In the genomic region with DNA sequence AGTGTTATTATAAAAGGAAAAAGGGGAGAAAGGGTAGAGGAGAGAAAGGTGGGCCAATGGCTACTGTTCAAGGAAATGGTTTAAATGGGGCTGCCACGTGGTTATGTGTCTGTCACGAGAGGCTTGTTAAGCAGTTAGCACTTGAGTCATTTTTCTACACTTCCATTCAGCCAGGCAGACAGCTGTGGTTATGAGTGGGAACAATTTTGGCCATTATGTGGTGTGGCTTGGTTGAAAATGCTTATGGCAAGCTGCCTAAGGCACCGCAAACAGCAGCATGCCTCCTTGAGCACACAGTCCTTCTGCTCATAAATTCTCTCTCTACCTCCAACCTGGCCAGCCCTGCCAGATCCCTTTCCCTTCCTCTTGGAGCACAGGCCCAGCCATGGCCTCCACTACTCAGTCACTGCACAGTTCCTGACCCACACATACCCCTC, we compare ENCODE assay signal across 7 cellular contexts. TPM values are rescaled to one million over a fixed set of nuclear protein-coding genes. Genes with fewer than 3 reads are reported as not detected.
A peak's percentile ranks its signal among the peaks of the same experiment; 100 is the strongest.
DNase-seq lines count a peak whose midpoint lies in the region; ATAC-seq, FAIRE-seq and TF ChIP-seq lines count a peak whose summit lies in the region.

No MANE protein-coding gene starts in this region.

- no peaks in the 10 kb centered on the region for H3K27me3 ChIP-seq in neuronal stem cell (ENCODE audit: control insufficient read depth in 3 of 3, insufficient read depth in 3 of 3, low read depth in 1 of 3, low read length in 3 of 3)

- no peak overlapping the region for H2BK12ac ChIP-seq in neuronal stem cell (ENCODE audit: low read length)

- WGBS in neuronal stem cell (ENCODE audit: extremely low coverage in 2 of 2, insufficient read length in 2 of 2, insufficient replicate concordance in 1 of 2), 2 donors = no CpG with 5 or more reads among the region's 3 CpGs

- peak; percentile 32 for ATAC-seq in HG03571 (IDR thresholded peaks at IDR 0.05; ENCODE audit: unreplicated experiment)

- H3K9me3 Mint-ChIP-seq in CD14-positive monocyte = peaks cover 0 to 7% (median 2%) of the 10 kb centered on the region in 7 donors

- H3K27me3 Mint-ChIP-seq in CD14-positive monocyte (ENCODE audit: low read depth in 3 of 3) = no peaks in the 10 kb centered on the region

- H3K4me1 ChIP-seq in neuronal stem cell (ENCODE audit: control insufficient read depth in 2 of 2, insufficient read depth in 1 of 2, low read depth in 1 of 2, low read length in 2 of 2) = peaks cover 10 to 12% of the 10 kb centered on the region in 2 donors

- no peak overlapping the region for H2BK5ac ChIP-seq in neuronal stem cell (ENCODE audit: low read length)

- H3K27ac ChIP-seq in neuronal stem cell (replicated peaks; ENCODE audit: low read length) = no peak overlapping the region

- no peak overlapping the region for H2BK120ac ChIP-seq in neuronal stem cell (ENCODE audit: low read depth, low read length)

- no peak for TF ChIP-seq CTCF in GM12865 (IDR thresholded peaks at IDR 0.05; ENCODE audit: insufficient read depth, low read depth, low read length, missing control alignments)
- no peak for TF ChIP-seq CTCF in CD14-positive monocyte (IDR thresholded peaks at IDR 0.05)

- H3K79me1 ChIP-seq in neuronal stem cell (ENCODE audit: low read depth, low read length) = peaks cover 4% of the 10 kb centered on the region

- H3K36me3 Mint-ChIP-seq in CD14-positive monocyte = peaks cover 29 to 49% of the 10 kb centered on the region in 2 donors

- H4K8ac ChIP-seq in neuronal stem cell (ENCODE audit: low read depth, low read length) = no peak overlapping the region

- H3K27ac Mint-ChIP-seq in CD14-positive monocyte = peak overlapping the region in 1 of 7 donors; percentile 1

- no peak for FAIRE-seq in HTR-8/SVneo (lab: Jason Lieb, UNC)

- H3K9me3 ChIP-seq in neuronal stem cell (replicated peaks in 1 of 2; ENCODE audit: control insufficient read depth in 2 of 2, insufficient read depth in 1 of 2, low read depth in 1 of 2, low read length in 2 of 2) = peaks cover 0 to 5% of the 10 kb centered on the region in 2 donors

- H3K4me2 ChIP-seq in neuronal stem cell (ENCODE audit: insufficient read depth, low read length, poor library complexity, severe bottlenecking) = no peak overlapping the region

- DNase-seq in GM12865 (ENCODE audit: low read depth) (peak; percentile 90), neuronal stem cell (ENCODE audit: low spot score) (no peak), HTR-8/SVneo (ENCODE audit: insufficient read length, low spot score) (no peak), CD14-positive monocyte (ENCODE audit: low spot score) (no peak), SIG-M5 treated with dmso at 0.1 percent for 504 hours (lab: John Stamatoyannopoulos, UW; ENCODE audit: unreplicated experiment) (no peak)
- peak; percentile 38 to 54 for DNase-seq in activated CD4-positive, alpha-beta T cell treated with anti-CD3 and anti-CD28 coated beads, Interleukin-2, amount 50 U/mL, for 48 hours

- H3K4me1 Mint-ChIP-seq in CD14-positive monocyte = peaks cover 21% of the 10 kb centered on the region

- H3K9ac ChIP-seq in neuronal stem cell (ENCODE audit: low read depth, low read length, poor library complexity) = peak overlapping the region; percentile 1

- no peak overlapping the region for H3K23ac ChIP-seq in neuronal stem cell (ENCODE audit: low read depth, low read length, poor library complexity)

- H3K4me3 ChIP-seq in GM12865 (ENCODE audit: low read depth, low read length) (no peak overlapping the region), neuronal stem cell (ENCODE audit: low read length in 2 of 2) (no peak overlapping the region)

- no peak overlapping the region for H2AK5ac ChIP-seq in neuronal stem cell (ENCODE audit: low read depth, low read length)

- H3K36me3 ChIP-seq in neuronal stem cell (replicated peaks in 1 of 2; ENCODE audit: control insufficient read depth in 2 of 2, insufficient read depth in 2 of 2, low read length in 2 of 2) = peaks cover 17 to 58% of the 10 kb centered on the region in 2 donors

- no peak overlapping the region for H3K18ac ChIP-seq in neuronal stem cell (ENCODE audit: low read length)

- no peak overlapping the region for H3K14ac ChIP-seq in neuronal stem cell (ENCODE audit: low read length)

- H2AFZ ChIP-seq in neuronal stem cell (ENCODE audit: low read length) = no peak overlapping the region

- H2BK15ac ChIP-seq in neuronal stem cell (ENCODE audit: low read length) = no peak overlapping the region

- H3K4ac ChIP-seq in neuronal stem cell (ENCODE audit: low read length) = no peak overlapping the region

- H4K91ac ChIP-seq in neuronal stem cell (ENCODE audit: low read depth, low read length, poor library complexity) = no peak overlapping the region

- intact Hi-C loops in CD14-positive monocyte (cut with micrococcal nuclease) = no loop called here

- no peak overlapping the region for H3K4me3 Mint-ChIP-seq in CD14-positive monocyte

RNA-seq across cellular contexts. Expression of gene SRM, which starts 3.2 kb away (rescaled TPM):
- polyA plus RNA-seq in neuronal stem cell (2013, experiment 1 of 2) = 135 TPM
- 132 TPM for polyA plus RNA-seq in neuronal stem cell (2013, experiment 2 of 2)
- 10 to 100 TPM; 23.2 to 37.6 TPM for polyA plus RNA-seq in CD14-positive monocyte

RNA-seq across cellular contexts. Expression of gene MASP2, which starts 15.9 kb away (rescaled TPM):
- polyA plus RNA-seq in neuronal stem cell (2013, experiment 1 of 2) = 0.04 TPM
- polyA plus RNA-seq in neuronal stem cell (2013, experiment 2 of 2) = 0.04 TPM
- not detected for polyA plus RNA-seq in CD14-positive monocyte

RNA-seq across cellular contexts. Expression of gene EXOSC10, which starts 36.7 kb away (rescaled TPM):
- polyA plus RNA-seq in neuronal stem cell (2013, experiment 1 of 2) = 55.5 TPM
- 55.9 TPM for polyA plus RNA-seq in neuronal stem cell (2013, experiment 2 of 2)
- 10 to 100 TPM; 24.0 to 27.4 TPM for polyA plus RNA-seq in CD14-positive monocyte

RNA-seq across cellular contexts. Expression of gene TARDBP, which starts 50.5 kb away (rescaled TPM):
- polyA plus RNA-seq in neuronal stem cell (2013, experiment 1 of 2) = 260 TPM
- polyA plus RNA-seq in neuronal stem cell (2013, experiment 2 of 2) = 261 TPM
- 10 to 100 TPM; 49.4 to 61.4 TPM for polyA plus RNA-seq in CD14-positive monocyte

Comparison
In these comparisons a context has a peak if more than half of its experiments do, and no peak if none do; other contexts are left out.
1. DNase-seq: peak in GM12865 (single experiment) and activated CD4-positive, alpha-beta T cell treated with anti-CD3 and anti-CD28 coated beads, Interleukin-2, amount 50 U/mL, for 48 hours (2 of 2); none in neuronal stem cell (single experiment), HTR-8/SVneo (single experiment), CD14-positive monocyte (single experiment) and SIG-M5 treated with dmso at 0.1 percent for 504 hours (single experiment).